In genomic region chr10:73967022-73967429, GRCh38 we compare ENCODE assay signal across 12 cellular contexts. TPM values are rescaled to one million over a fixed set of nuclear protein-coding genes. Genes with fewer than 3 reads are reported as not detected.
DNase-seq lines count a peak whose midpoint lies in the region; ATAC-seq and TF ChIP-seq lines count a peak whose summit lies in the region.
"Had no signal": no experiment of that assay in that cellular context is flagged by ENCODE, and none has a peak within 500 bp of the region (broad histone marks: within the 10 kb centered on the region; RNA-seq: fewer than 3 reads in every experiment).

No MANE protein-coding gene starts in this region.

- H3K9me3 Mint-ChIP-seq in natural killer cell = no peaks in the 10 kb centered on the region

- intact Hi-C loops in PC-9 (cut with micrococcal nuclease; ENCODE audit: unreplicated experiment) = loop anchor here (2.0 kb wide), 1 partner anchor 78 kb away; no protein-coding TSS in a partner anchor
- intact Hi-C loops in prostate gland (cut with DNase I) = no loop called here
- intact Hi-C loops in natural killer cell (cut with micrococcal nuclease) = no loop called here

- H3K27ac Mint-ChIP-seq in natural killer cell = no peak overlapping the region

- 77% methylated on average over 4 of the region's 4 CpGs for WGBS in prostate gland

- no peaks in the 10 kb centered on the region for H3K36me3 Mint-ChIP-seq in natural killer cell

- H3K9me2 ChIP-seq in PC-9 (ENCODE audit: insufficient read depth) = no peaks in the 10 kb centered on the region; the same call in 1 of the 2 replicates

- POLR2A ChIA-PET in PC-9 (lab: Charles Lee; ENCODE audit: unreplicated experiment) = interaction anchor here (0.6 to 3.1 kb wide), 4 partner anchors 11 to 115 kb away, joined by 10 to 57 read pairs (median 18); partner anchors contain the start of gene VCL

- H4K20me1 ChIP-seq in PC-9 (ENCODE audit: insufficient read depth) = no peaks in the 10 kb centered on the region
- no peaks in the 10 kb centered on the region for H4K20me1 ChIP-seq in fibroblast of lung (ENCODE audit: control insufficient read depth, extremely low read depth, insufficient read depth, low read length)

- TF ChIP-seq POLR2A in prostate gland (IDR thresholded peaks at IDR 0.05) = no peak

- H3K27me3 ChIP-seq in ACC112 (ENCODE audit: insufficient read depth, low read length) (no peaks in the 10 kb centered on the region), PC-9 (ENCODE audit: insufficient read depth, low read depth) (no peaks in the 10 kb centered on the region), fibroblast of lung (ENCODE audit: control insufficient read depth, insufficient read depth, low read length) (no peaks in the 10 kb centered on the region), prostate gland (replicated peaks; ENCODE audit: insufficient read depth) (no peaks in the 10 kb centered on the region)

- H3K36me3 ChIP-seq in ACC112 (ENCODE audit: insufficient read depth, low read length) = no peaks in the 10 kb centered on the region
- H3K36me3 ChIP-seq in PC-9 (ENCODE audit: low read depth) = no peaks in the 10 kb centered on the region
- no peaks in the 10 kb centered on the region for H3K36me3 ChIP-seq in fibroblast of lung (ENCODE audit: control insufficient read depth, insufficient read depth, low read length)
- no peaks in the 10 kb centered on the region for H3K36me3 ChIP-seq in prostate gland

- H3K79me2 ChIP-seq in ACC112 (ENCODE audit: control insufficient read depth, insufficient read depth, low read length, unreplicated experiment) (no peaks in the 10 kb centered on the region), PC-9 (ENCODE audit: low read depth) (no peaks in the 10 kb centered on the region), fibroblast of lung (ENCODE audit: control insufficient read depth, insufficient read depth, low read length) (no peaks in the 10 kb centered on the region)

- DNase-seq in PC-9 (peak; percentile 25 to 48), fibroblast of lung (ENCODE audit: low read depth in 2 of 2) (no peak), prostate gland (ENCODE audit: low spot score) (no peak), NCI-H1092 (lab: John Stamatoyannopoulos, UW) (no peak), NCI-H2227 treated with DMSO at 0.1 percent for 48 hours (lab: John Stamatoyannopoulos, UW) (no peak), T-helper 1 cell (no peak), natural killer cell (no peak)
- DNase-seq: activated CD4-positive, CD25-positive, alpha-beta regulatory T cell treated with anti-CD3 and anti-CD28 coated beads, Interleukin-2, amount 50 U/mL, for 72 hours; activated naive CD4-positive, alpha-beta T cell; occipital lobe; SHP77 treated with DMSO at 0.1 percent for 48 hours had no signal

- TF ChIP-seq CTCF in PC-9 (conservative IDR thresholded peaks at IDR 0.05) (no peak), fibroblast of lung (conservative IDR thresholded peaks at IDR 0.05 in 1 of 2, IDR thresholded peaks at IDR 0.05 in 1 of 2; ENCODE audit: low read depth in 1 of 2, low read length in 2 of 2) (no peak), prostate gland (IDR thresholded peaks at IDR 0.05) (no peak), natural killer cell (IDR thresholded peaks at IDR 0.05) (no peak)

- H2AFZ ChIP-seq in ACC112 (ENCODE audit: low read length, unreplicated experiment) = no peak overlapping the region
- no peak overlapping the region for H2AFZ ChIP-seq in PC-9
- no peak overlapping the region for H2AFZ ChIP-seq in fibroblast of lung (ENCODE audit: low read length)

- no peak overlapping the region for H3K4me3 Mint-ChIP-seq in natural killer cell

- no peak for ATAC-seq in natural killer cell

- CTCF ChIA-PET in PC-9 (lab: Charles Lee) = interaction anchor here (0.7 to 1.0 kb wide), 2 partner anchors 25 to 26 kb away, joined by 6 read pairs; no protein-coding TSS in a partner anchor

- H3K4me2 ChIP-seq in PC-9 (peak overlapping the region; percentile 77), fibroblast of lung (ENCODE audit: extremely low read depth, insufficient read depth, low read length) (no peak overlapping the region)

- H3K27ac ChIP-seq in ACC112 (ENCODE audit: low read depth, low read length) (peak overlapping the region; percentile 93), PC-9 (peak overlapping the region; percentile 99), fibroblast of lung (ENCODE audit: insufficient read depth, low read length) (peak overlapping the region; percentile 90), prostate gland (peak overlapping the region; percentile 73 to 81)

- H3K4me3 ChIP-seq in ACC112 (ENCODE audit: low read depth, low read length) (no peak overlapping the region), PC-9 (no peak overlapping the region), fibroblast of lung (replicated peaks in 1 of 4; ENCODE audit: control extremely low read depth in 1 of 4, insufficient read depth in 1 of 4, low read depth in 3 of 4, low read length in 4 of 4) (no peak overlapping the region), prostate gland (no peak overlapping the region)

- no peaks in the 10 kb centered on the region for H3K27me3 Mint-ChIP-seq in natural killer cell (ENCODE audit: low read depth in 2 of 2)

- H3K9me3 ChIP-seq in PC-9 (ENCODE audit: insufficient read depth, low read depth) (no peaks in the 10 kb centered on the region), fibroblast of lung (ENCODE audit: control insufficient read depth, insufficient read depth, low read depth, low read length) (no peaks in the 10 kb centered on the region), prostate gland (no peaks in the 10 kb centered on the region)

- no peak overlapping the region for H3K9ac ChIP-seq in fibroblast of lung (ENCODE audit: insufficient read depth, low read length)

- no TSS peak for BruUV-seq in PC-9 (replicated peaks; lab: Mats Ljungman, UMichigan)

- H3K4me1 Mint-ChIP-seq in natural killer cell = peaks cover 27 to 41% of the 10 kb centered on the region in 2 donors

- H3K4me1 ChIP-seq in ACC112 (ENCODE audit: control insufficient read depth, insufficient read depth, low read length, unreplicated experiment) (peaks cover 23% of the 10 kb centered on the region), PC-9 (replicated peaks; ENCODE audit: insufficient read depth) (peaks cover 38% of the 10 kb centered on the region), fibroblast of lung (ENCODE audit: control insufficient read depth, extremely low read depth, insufficient read depth, low read length) (peaks cover 11% of the 10 kb centered on the region), prostate gland (replicated peaks) (peaks cover 4% of the 10 kb centered on the region)

- H3F3A ChIP-seq in PC-9 (ENCODE audit: insufficient read depth, low read depth) = peaks cover 41% of the 10 kb centered on the region

RNA-seq across cellular contexts. Expression of gene VCL, which starts 30.9 kb away (rescaled TPM):
- total RNA-seq in PC-9 (2021) (208 and 225 TPM in 2 replicates), fibroblast of lung (129 and 161 TPM in 2 replicates), prostate gland (100 to 1,000 TPM in 1 of 2 donors, 10 to 100 TPM in 1; 97.2 to 285 TPM), natural killer cell (100 to 1,000 TPM; 121 to 145 (median 122) TPM)
- polyA plus RNA-seq in fibroblast of lung = 255 and 316 TPM in 2 replicates
- 209 and 287 TPM in 2 replicates for polyA plus RNA-seq in fibroblast of lung (2012)
- polyA minus RNA-seq in fibroblast of lung (ENCODE audit: low replicate concordance) = 231 and 233 TPM in 2 replicates

RNA-seq across cellular contexts. Expression of gene PLAU, which starts 56.1 kb away (rescaled TPM):
- total RNA-seq in PC-9 (2021) (90.3 and 94.9 TPM in 2 replicates), fibroblast of lung (60.1 and 93.6 TPM in 2 replicates), prostate gland (10 to 100 TPM in 1 of 2 donors, 1 to 10 TPM in 1; 7.1 to 11.0 TPM), natural killer cell (1 to 10 TPM in 1 of 3 donors, under 1 TPM in 2; 0.12 to 1.6 (median 0.32) TPM)
- 98.9 and 332 TPM in 2 replicates for polyA plus RNA-seq in fibroblast of lung
- 90.2 and 305 TPM in 2 replicates for polyA plus RNA-seq in fibroblast of lung (2012)
- polyA minus RNA-seq in fibroblast of lung (ENCODE audit: low replicate concordance) = 90.1 and 281 TPM in 2 replicates

Comparison
In these comparisons a context has a peak if more than half of its experiments do, and no peak if none do; other contexts are left out.
1. DNase-seq: peak in PC-9 (2 of 2); none in fibroblast of lung (0 of 2), prostate gland (single experiment), NCI-H1092 (single experiment), NCI-H2227 treated with DMSO at 0.1 percent for 48 hours (single experiment), T-helper 1 cell (0 of 5) and natural killer cell (single experiment).
2. Peak in every context shown above with its lines, with median percentiles within 50 percentile points of each other: H3K27ac ChIP-seq.